In genomic region chr13:21530656-21531055, GRCh38 we compare ENCODE assay signal across 25 cellular contexts.
"Had no signal": no experiment of that assay in that cellular context is flagged by ENCODE, and none has a peak within 500 bp of the region (broad histone marks: within the 10 kb centered on the region; RNA-seq: fewer than 3 reads in every experiment).

No MANE protein-coding gene starts in this region.

- H3K36me3 ChIP-seq: neural progenitor cell, prostate gland, tibial artery had no signal

- H3K9me3 Mint-ChIP-seq: effector memory CD8-positive, alpha-beta T cell; immature natural killer cell; memory B cell; naive thymus-derived CD4-positive, alpha-beta T cell; nephron; neural progenitor cell; stimulated activated memory B cell treated with anti-CD40 and anti-IgM and Interleukin-4, amounts not matched to agents 10 μg/mL and 1 μg/mL and 100 μg/mL, for 72 hours; type B pancreatic cell had no signal

- H2AFZ ChIP-seq: neural progenitor cell had no signal

- DNase-seq: cortex of kidney; effector memory CD8-positive, alpha-beta T cell; heart left ventricle; hypothalamus; immature natural killer cell; islet precursor cell; kidney glomerular epithelial cell; left colon; midbrain; naive thymus-derived CD4-positive, alpha-beta T cell; nucleus accumbens; right cardiac atrium; sigmoid colon; stimulated activated CD4-positive, alpha-beta T cell treated with anti-CD3 and anti-CD28 coated beads, Interleukin-4, amount 100 ng/mL, for 4 hours; stimulated activated naive CD8-positive, alpha-beta T cell treated with anti-CD3 and anti-CD28 coated beads, Interleukin-15, Interleukin-2, amounts not matched to agents 100 U/mL and 50 U/mL, for 24 hours; substantia nigra; testis; tibial artery had no signal

- H3K9ac ChIP-seq: neural progenitor cell had no signal

- H3K36me3 Mint-ChIP-seq: neural progenitor cell had no signal

- H3K4me3 ChIP-seq: heart left ventricle, lung, neural progenitor cell, prostate gland, sigmoid colon, testis, tibial artery had no signal

- H3K4me1 Mint-ChIP-seq: nephron; neural progenitor cell; stimulated activated memory B cell treated with anti-CD40 and anti-IgM and Interleukin-4, amounts not matched to agents 10 μg/mL and 1 μg/mL and 100 μg/mL, for 72 hours had no signal

- H3K4me1 ChIP-seq: heart left ventricle, neural progenitor cell, prostate gland, sigmoid colon, testis, tibial artery had no signal

- H3K27me3 Mint-ChIP-seq: effector memory CD8-positive, alpha-beta T cell; memory B cell; naive thymus-derived CD4-positive, alpha-beta T cell; stimulated activated memory B cell treated with anti-CD40 and anti-IgM and Interleukin-4, amounts not matched to agents 10 μg/mL and 1 μg/mL and 100 μg/mL, for 72 hours; type B pancreatic cell had no signal

- H3K4me3 Mint-ChIP-seq: effector memory CD8-positive, alpha-beta T cell; immature natural killer cell; memory B cell; nephron; neural progenitor cell; stimulated activated memory B cell treated with anti-CD40 and anti-IgM and Interleukin-4, amounts not matched to agents 10 μg/mL and 1 μg/mL and 100 μg/mL, for 72 hours; type B pancreatic cell had no signal

- H3K27ac Mint-ChIP-seq: effector memory CD8-positive, alpha-beta T cell; immature natural killer cell; memory B cell; nephron; neural progenitor cell; stimulated activated memory B cell treated with anti-CD40 and anti-IgM and Interleukin-4, amounts not matched to agents 10 μg/mL and 1 μg/mL and 100 μg/mL, for 72 hours; type B pancreatic cell had no signal

- H3K4me2 ChIP-seq: neural progenitor cell had no signal

- H3K27ac ChIP-seq: heart left ventricle, neural progenitor cell, prostate gland, sigmoid colon, testis, tibial artery had no signal

- ATAC-seq: effector memory CD8-positive, alpha-beta T cell; heart left ventricle; left colon; naive thymus-derived CD4-positive, alpha-beta T cell; right cardiac atrium; stimulated activated memory B cell treated with anti-CD40 and anti-IgM and Interleukin-4, amounts not matched to agents 10 μg/mL and 1 μg/mL and 100 μg/mL, for 72 hours; stimulated activated naive CD8-positive, alpha-beta T cell treated with anti-CD3 and anti-CD28 coated beads, Interleukin-15, Interleukin-2, amounts not matched to agents 100 U/mL and 50 U/mL, for 24 hours had no signal

- H3K27me3 ChIP-seq: heart left ventricle, neural progenitor cell, sigmoid colon, testis, tibial artery had no signal

- H3K9me3 ChIP-seq: heart left ventricle, prostate gland, sigmoid colon, testis, tibial artery had no signal
